In genomic region chr3:71397046-71397445, GRCh38 we compare ENCODE assay signal across 8 cellular contexts.
DNase-seq lines count a peak whose midpoint lies in the region; ATAC-seq, FAIRE-seq and TF ChIP-seq lines count a peak whose summit lies in the region.

No MANE protein-coding gene starts in this region.

- intact Hi-C loops in activated CD8-positive, alpha-beta T cell treated with anti-CD3 and anti-CD28 coated beads for 36 hours (cut with micrococcal nuclease): loop anchor here (5.0 to 10.0 kb wide), 4 partner anchors 95 to 312 kb away; partner anchors contain the start of gene FOXP1

- H4K8ac ChIP-seq in H1 (ENCODE audit: extremely low read depth, insufficient read depth, low read length): no peak overlapping the region

- peak; percentile 43 for TF ChIP-seq CTCF in activated CD8-positive, alpha-beta T cell treated with anti-CD3 and anti-CD28 coated beads for 36 hours (IDR thresholded peaks at IDR 0.05)
- peak in 2 of 3 experiments; percentile 17 to 53; a peak in 2 of 4 replicates for TF ChIP-seq CTCF in H1 (IDR thresholded peaks at IDR 0.05; ENCODE audit: control extremely low read depth in 1 of 3, insufficient read depth in 1 of 3, low read depth in 1 of 3, low read length in 3 of 3)
- peak; percentile 47 to 56 (median 47) for TF ChIP-seq CTCF in nephron (IDR thresholded peaks at IDR 0.05; ENCODE audit: unreplicated experiment in 3 of 3)

- H3K4me3 ChIP-seq in NT2/D1 (ENCODE audit: insufficient read length, low read depth) (no peak overlapping the region), H1 (ENCODE audit: extremely low read depth in 1 of 4, insufficient read depth in 2 of 4, low read depth in 3 of 4, low read length in 4 of 4) (no peak overlapping the region)

- 47% methylated on average over 5 of the region's 5 CpGs; no CpG with 5 or more reads in 1 of the 2 experiments for WGBS in H1 (ENCODE audit: extremely low coverage in 1 of 2, insufficient coverage in 1 of 2, insufficient read length in 1 of 2, insufficient replicate concordance in 2 of 2, low coverage in 1 of 2, low lambda C conversion rate in 2 of 2, missing lambda C conversion rate in 1 of 2), 2 experiments

- DNase-seq in activated CD8-positive, alpha-beta T cell treated with anti-CD3 and anti-CD28 coated beads for 36 hours: peak; percentile 49
- no peak for DNase-seq in activated CD8-positive, alpha-beta T cell treated with anti-CD3 and anti-CD28 coated beads, Interleukin-2, amount 10 ng/mL, durations not matched to agents 7 days and 5 days
- DNase-seq in NT2/D1 (ENCODE audit: low read depth, low spot score) (peak; percentile 27), H1 (ENCODE audit: low read depth in 1 of 2, low spot score in 2 of 2) (no peak), ecto neural progenitor cell (ENCODE audit: low spot score) (no peak), Ammon's horn (ENCODE audit: low spot score) (no peak)

- no peak overlapping the region for H3K56ac ChIP-seq in H1 (replicated peaks; ENCODE audit: insufficient read length, low read depth, low read length)

- H2BK120ac ChIP-seq in H1 (replicated peaks; ENCODE audit: low read depth, low read length): no peak overlapping the region

- H2BK12ac ChIP-seq in H1 (ENCODE audit: low read depth, low read length): no peak overlapping the region

- H3K4ac ChIP-seq in H1 (replicated peaks; ENCODE audit: insufficient read length, low read depth, low read length): no peak overlapping the region

- no peaks in the 10 kb centered on the region for H3K27me3 ChIP-seq in NT2/D1 (ENCODE audit: insufficient read depth, insufficient read length)
- H3K27me3 ChIP-seq in H1 (replicated peaks in 1 of 4; ENCODE audit: control insufficient read depth in 3 of 4, extremely low read depth in 1 of 4, insufficient read depth in 3 of 4, low read length in 3 of 4): no peaks in the 10 kb centered on the region

- no peak overlapping the region for H4K91ac ChIP-seq in H1 (replicated peaks; ENCODE audit: insufficient read length, low read length)

- H3K9me3 ChIP-seq in NT2/D1 (ENCODE audit: insufficient read depth, low read length) (no peaks in the 10 kb centered on the region), H1 (ENCODE audit: insufficient read depth in 2 of 2, low read depth in 1 of 2, low read length in 1 of 2) (no peaks in the 10 kb centered on the region)

- H3K4me2 ChIP-seq in H1 (ENCODE audit: insufficient read depth in 1 of 2, low read depth in 2 of 2, low read length in 2 of 2): no peak overlapping the region

- H3K4me1 ChIP-seq in NT2/D1 (ENCODE audit: insufficient read depth, insufficient read length): no peaks in the 10 kb centered on the region
- H3K4me1 ChIP-seq in H1 (replicated peaks in 1 of 4; ENCODE audit: control insufficient read depth in 3 of 4, insufficient read depth in 4 of 4, low read length in 3 of 4): peaks cover 0 to 6% (median 0%) of the 10 kb centered on the region in 4 experiments; a peak in 1 of 7 replicates

- no peak for TF ChIP-seq POLR2A in H1 (IDR thresholded peaks at IDR 0.05; ENCODE audit: control extremely low read depth in 1 of 2, low read depth in 2 of 2, low read length in 2 of 2)

- peak overlapping the region; percentile 91 for H3K27ac Mint-ChIP-seq in activated CD8-positive, alpha-beta T cell treated with anti-CD3 and anti-CD28 coated beads for 36 hours
- H3K27ac Mint-ChIP-seq in activated CD8-positive, alpha-beta T cell treated with anti-CD3 and anti-CD28 coated beads, Interleukin-2, amount 10 ng/mL, durations not matched to agents 7 days and 5 days: no peak overlapping the region
- no peak overlapping the region for H3K27ac Mint-ChIP-seq in nephron

- no peak for TF ChIP-seq EP300 in H1 (IDR thresholded peaks at IDR 0.05; ENCODE audit: borderline replicate concordance in 1 of 2, low read depth in 2 of 2, low read length in 2 of 2)

- H2AFZ ChIP-seq in H1 (ENCODE audit: low read length): no peak overlapping the region

- no peaks in the 10 kb centered on the region for H4K20me1 ChIP-seq in H1 (replicated peaks in 1 of 2; ENCODE audit: control insufficient read depth in 1 of 2, insufficient read depth in 2 of 2, low read length in 2 of 2)

- no peak overlapping the region for H3K23ac ChIP-seq in H1 (ENCODE audit: insufficient read length)

- no peaks in the 10 kb centered on the region for H3K79me1 ChIP-seq in H1 (ENCODE audit: low read depth, low read length)

- no peaks in the 10 kb centered on the region for H3K79me2 ChIP-seq in H1 (ENCODE audit: control insufficient read depth in 1 of 2, insufficient read depth in 2 of 2, low read length in 2 of 2)

- peak; percentile 85 for FAIRE-seq in H1 (lab: Jason Lieb, UNC)

- no peak overlapping the region for H3K14ac ChIP-seq in H1 (ENCODE audit: insufficient read length)

- CTCF ChIA-PET in activated CD8-positive, alpha-beta T cell treated with anti-CD3 and anti-CD28 coated beads for 36 hours (lab: Charles Lee): interaction anchor here (0.5 to 4.0 kb wide), 17 partner anchors 11 to 327 kb away, joined by 3 to 20 read pairs (median 5); no protein-coding TSS in a partner anchor
- CTCF ChIA-PET in activated CD8-positive, alpha-beta T cell treated with anti-CD3 and anti-CD28 coated beads, Interleukin-2, amount 10 ng/mL, durations not matched to agents 7 days and 5 days (lab: Charles Lee): interaction anchor here (0.6 to 5.7 kb wide), 22 partner anchors 9 to 266 kb away, joined by 3 to 26 read pairs (median 5); no protein-coding TSS in a partner anchor
- CTCF ChIA-PET in H1 (lab: Charles Lee; ENCODE audit: partially characterized antibody): interaction anchor here (0.6 to 2.7 kb wide), 51 partner anchors 8 to 847 kb away, joined by 3 to 16 read pairs (median 4); no protein-coding TSS in a partner anchor

- H2BK20ac ChIP-seq in H1 (ENCODE audit: low read length): no peak overlapping the region

- no peak overlapping the region for H4K5ac ChIP-seq in H1 (ENCODE audit: insufficient read length, low read depth, low read length)

- peaks cover 11% of the 10 kb centered on the region for H3K36me3 Mint-ChIP-seq in activated CD8-positive, alpha-beta T cell treated with anti-CD3 and anti-CD28 coated beads for 36 hours (ENCODE audit: low read depth)
- H3K36me3 Mint-ChIP-seq in activated CD8-positive, alpha-beta T cell treated with anti-CD3 and anti-CD28 coated beads, Interleukin-2, amount 10 ng/mL, durations not matched to agents 7 days and 5 days (ENCODE audit: low read depth): peaks cover 2% of the 10 kb centered on the region
- no peaks in the 10 kb centered on the region for H3K36me3 Mint-ChIP-seq in nephron (ENCODE audit: low read depth)

- no peak overlapping the region for H2BK15ac ChIP-seq in H1 (ENCODE audit: low read length)

- TF ChIP-seq RAD21 in H1 (IDR thresholded peaks at IDR 0.05 in 1 of 2, conservative IDR thresholded peaks at IDR 0.05 in 1 of 2; ENCODE audit: low read depth in 2 of 2, low read length in 2 of 2): peak; percentile 40 to 54

- no peaks in the 10 kb centered on the region for H3K27me3 Mint-ChIP-seq in activated CD8-positive, alpha-beta T cell treated with anti-CD3 and anti-CD28 coated beads for 36 hours
- H3K27me3 Mint-ChIP-seq in activated CD8-positive, alpha-beta T cell treated with anti-CD3 and anti-CD28 coated beads, Interleukin-2, amount 10 ng/mL, durations not matched to agents 7 days and 5 days (ENCODE audit: low read depth): no peaks in the 10 kb centered on the region
- peaks cover 10% of the 10 kb centered on the region for H3K27me3 Mint-ChIP-seq in nephron (ENCODE audit: low read depth)

- H3K18ac ChIP-seq in H1 (ENCODE audit: extremely low read depth, low read length): no peak overlapping the region

- no peak overlapping the region for H2AK5ac ChIP-seq in H1 (ENCODE audit: low read depth, low read length)

- ATAC-seq in activated CD8-positive, alpha-beta T cell treated with anti-CD3 and anti-CD28 coated beads for 36 hours: no peak
- no peak for ATAC-seq in activated CD8-positive, alpha-beta T cell treated with anti-CD3 and anti-CD28 coated beads, Interleukin-2, amount 10 ng/mL, durations not matched to agents 7 days and 5 days
- ATAC-seq in GM18502 (IDR thresholded peaks at IDR 0.05; ENCODE audit: poor library complexity, unreplicated experiment): no peak

- POLR2A ChIA-PET in activated CD8-positive, alpha-beta T cell treated with anti-CD3 and anti-CD28 coated beads for 36 hours (lab: Charles Lee): interaction anchor here (0.7 to 3.5 kb wide), 8 partner anchors 13 to 299 kb away, joined by 3 to 15 read pairs (median 8); partner anchors contain the start of gene FOXP1
- POLR2A ChIA-PET in activated CD8-positive, alpha-beta T cell treated with anti-CD3 and anti-CD28 coated beads, Interleukin-2, amount 10 ng/mL, durations not matched to agents 7 days and 5 days (lab: Charles Lee): interaction anchor here (0.6 to 1.0 kb wide), 3 partner anchors 15 to 152 kb away, joined by 3 read pairs; no protein-coding TSS in a partner anchor
- POLR2A ChIA-PET in H1 (lab: Charles Lee; ENCODE audit: partially characterized antibody): no interaction called here

- no peaks in the 10 kb centered on the region for H3K23me2 ChIP-seq in H1 (ENCODE audit: low read depth, low read length)

- H3K4me1 Mint-ChIP-seq in activated CD8-positive, alpha-beta T cell treated with anti-CD3 and anti-CD28 coated beads for 36 hours (ENCODE audit: low read depth): peaks cover 80% of the 10 kb centered on the region
- peaks cover 50% of the 10 kb centered on the region for H3K4me1 Mint-ChIP-seq in activated CD8-positive, alpha-beta T cell treated with anti-CD3 and anti-CD28 coated beads, Interleukin-2, amount 10 ng/mL, durations not matched to agents 7 days and 5 days (ENCODE audit: low read depth)
- peaks cover 34% of the 10 kb centered on the region for H3K4me1 Mint-ChIP-seq in nephron

- H3K36me3 ChIP-seq in NT2/D1 (ENCODE audit: insufficient read depth, insufficient read length, low read length) (no peaks in the 10 kb centered on the region), H1 (ENCODE audit: control insufficient read depth in 2 of 4, insufficient read depth in 4 of 4, low read length in 3 of 4) (no peaks in the 10 kb centered on the region)

- peak overlapping the region; percentile 73 for H3K4me3 Mint-ChIP-seq in activated CD8-positive, alpha-beta T cell treated with anti-CD3 and anti-CD28 coated beads for 36 hours
- H3K4me3 Mint-ChIP-seq in activated CD8-positive, alpha-beta T cell treated with anti-CD3 and anti-CD28 coated beads, Interleukin-2, amount 10 ng/mL, durations not matched to agents 7 days and 5 days: no peak overlapping the region
- no peak overlapping the region for H3K4me3 Mint-ChIP-seq in nephron

- no peak overlapping the region for H3K27ac ChIP-seq in H1 (ENCODE audit: low read depth, low read length)

- H3K9ac ChIP-seq in NT2/D1 (ENCODE audit: insufficient read length, low read depth): no peak overlapping the region
- H3K9ac ChIP-seq in H1 (replicated peaks in 1 of 4; ENCODE audit: extremely low read depth in 1 of 4, low read depth in 3 of 4, low read length in 3 of 4): 0 out of 7 replicates have a peak overlapping the region, but pooled peaks of 1 of the 4 experiments have one; percentile 23

- no peaks in the 10 kb centered on the region for H3K9me3 Mint-ChIP-seq in activated CD8-positive, alpha-beta T cell treated with anti-CD3 and anti-CD28 coated beads for 36 hours
- no peaks in the 10 kb centered on the region for H3K9me3 Mint-ChIP-seq in activated CD8-positive, alpha-beta T cell treated with anti-CD3 and anti-CD28 coated beads, Interleukin-2, amount 10 ng/mL, durations not matched to agents 7 days and 5 days (ENCODE audit: insufficient read depth)
- no peaks in the 10 kb centered on the region for H3K9me3 Mint-ChIP-seq in nephron

- H2BK5ac ChIP-seq in H1 (ENCODE audit: low read depth, low read length): no peak overlapping the region

Comparison
In these comparisons a context has a peak if more than half of its experiments do, and no peak if none do; other contexts are left out.
1. DNase-seq: peak in activated CD8-positive, alpha-beta T cell treated with anti-CD3 and anti-CD28 coated beads for 36 hours (single experiment) and NT2/D1 (single experiment); none in activated CD8-positive, alpha-beta T cell treated with anti-CD3 and anti-CD28 coated beads, Interleukin-2, amount 10 ng/mL, durations not matched to agents 7 days and 5 days (single experiment), H1 (0 of 2), ecto neural progenitor cell (single experiment) and Ammon's horn (single experiment).
2. Peak in every context shown above with its lines, with median percentiles within 50 percentile points of each other: CTCF ChIP-seq.